Comparison of ENCODE assay signal across 11 cellular contexts in genomic region chr20:62370115-62370806, GRCh38. TPM values are rescaled to one million over a fixed set of nuclear protein-coding genes. Genes with fewer than 3 reads are reported as not detected.
DNase-seq lines count a peak whose midpoint lies in the region; TF ChIP-seq lines count a peak whose summit lies in the region.
"Had no signal": no experiment of that assay in that cellular context is flagged by ENCODE, and none has a peak within 500 bp of the region (broad histone marks: within the 10 kb centered on the region; RNA-seq: fewer than 3 reads in every experiment).

No MANE protein-coding gene starts in this region.

- peak overlapping the region; percentile 85 to 99 (median 97) for H3K27ac ChIP-seq in esophagus squamous epithelium

- no peak for TF ChIP-seq CTCF in esophagus squamous epithelium (IDR thresholded peaks at IDR 0.05)

- H3K4me3 ChIP-seq in esophagus squamous epithelium = no peak overlapping the region
- H3K4me3 ChIP-seq in skeletal muscle satellite cell (ENCODE audit: low read length) = no peak overlapping the region

- WGBS in esophagus squamous epithelium, 2 donors = 53% methylated on average over 7 of the region's 19 CpGs; no CpG with 5 or more reads in 1 of the 2 donors

- H3K4me1 ChIP-seq in esophagus squamous epithelium (peaks cover 58 to 88% (median 66%) of the 10 kb centered on the region in 3 donors), skeletal muscle satellite cell (ENCODE audit: control insufficient read depth, insufficient read depth, low read length) (peaks cover 56% of the 10 kb centered on the region)

- H3K9me3 ChIP-seq in esophagus squamous epithelium = no peaks in the 10 kb centered on the region
- H3K9me3 ChIP-seq in skeletal muscle satellite cell (replicated peaks; ENCODE audit: low read length) = no peaks in the 10 kb centered on the region

- intact Hi-C loops in esophagus squamous epithelium (cut with DNase I) = no loop called here

- DNase-seq in ELR (ENCODE audit: low read depth) (peak; percentile 86), NCI-H2107 treated with DMSO at 0.1 percent for 48 hours (lab: John Stamatoyannopoulos, UW; ENCODE audit: unreplicated experiment) (peak; percentile 33), esophagus squamous epithelium (lab: John Stamatoyannopoulos, UW) (no peak), germinal center (ENCODE audit: low spot score) (no peak), NCI-H82 (lab: John Stamatoyannopoulos, UW) (no peak), NCI-H1694 (lab: John Stamatoyannopoulos, UW) (no peak)
- no peak for DNase-seq in activated CD8-positive, alpha-beta memory T cell treated with anti-CD3 and anti-CD28 coated beads, Interleukin-2, amount 50 U/mL, for 4 hours
- DNase-seq: activated naive CD8-positive, alpha-beta T cell treated with anti-CD3 and anti-CD28 coated beads, Interleukin-2, amount 10 ng/mL, durations not matched to agents 7 days and 5 days; naive B cell; NCI-H1092 treated with DMSO at 0.1 percent for 48 hours had no signal

- H3K27me3 ChIP-seq in esophagus squamous epithelium = peaks cover 0 to 39% (median 0%) of the 10 kb centered on the region in 4 donors
- no peaks in the 10 kb centered on the region for H3K27me3 ChIP-seq in skeletal muscle satellite cell (ENCODE audit: control insufficient read depth, insufficient read depth, low read length)

- peak overlapping the region; percentile 77 for H3K4me2 ChIP-seq in skeletal muscle satellite cell (ENCODE audit: low read length)

- no peak overlapping the region for H3K9ac ChIP-seq in skeletal muscle satellite cell (ENCODE audit: low read depth, low read length)

- no peak for TF ChIP-seq POLR2A in esophagus squamous epithelium (IDR thresholded peaks at IDR 0.05)

- H3K36me3 ChIP-seq in esophagus squamous epithelium (no peaks in the 10 kb centered on the region), skeletal muscle satellite cell (ENCODE audit: insufficient read depth, low read length) (no peaks in the 10 kb centered on the region)

RNA-seq across cellular contexts. Expression of gene LAMA5, which starts 3.1 kb away (rescaled TPM):
- total RNA-seq in esophagus squamous epithelium = 100 to 1,000 TPM in 2 of 4 donors, 10 to 100 TPM in 2; 60.4 to 127 (median 98.9) TPM
- 24.3 and 43.7 TPM in 2 replicates for total RNA-seq in skeletal muscle satellite cell (2012; rRNA removed)

RNA-seq across cellular contexts. Expression of gene RPS21, which starts 16.6 kb away (rescaled TPM):
- 1,000 to 10,000 TPM in 3 of 4 donors, 100 to 1,000 TPM in 1; 819 to 3,701 (median 3,102) TPM for total RNA-seq in esophagus squamous epithelium
- 598 and 965 TPM in 2 replicates for total RNA-seq in skeletal muscle satellite cell (2012; rRNA removed)

RNA-seq across cellular contexts. Expression of gene CABLES2, which starts 36.8 kb away (rescaled TPM):
- total RNA-seq in esophagus squamous epithelium = 1 to 10 TPM; 2.0 to 3.8 (median 2.2) TPM
- 0.87 and 1.0 TPM in 2 replicates for total RNA-seq in skeletal muscle satellite cell (2012; rRNA removed)

RNA-seq across cellular contexts. Expression of gene RBBP8NL, which starts 57.1 kb away (rescaled TPM):
- 1 to 10 TPM; 1.1 to 6.2 (median 4.0) TPM for total RNA-seq in esophagus squamous epithelium
- total RNA-seq in skeletal muscle satellite cell (2012; rRNA removed) = not detected in 2 replicates
- total RNA-seq: activated naive CD8-positive, alpha-beta T cell treated with anti-CD3 and anti-CD28 coated beads, Interleukin-2, amount 10 ng/mL, durations not matched to agents 7 days and 5 days had no signal

Comparison
In these comparisons a context has a peak if more than half of its experiments do, and no peak if none do; other contexts are left out.
1. DNase-seq: peak in ELR (single experiment) and NCI-H2107 treated with DMSO at 0.1 percent for 48 hours (single experiment); none in esophagus squamous epithelium (single experiment), germinal center (single experiment), NCI-H82 (single experiment), NCI-H1694 (single experiment) and activated CD8-positive, alpha-beta memory T cell treated with anti-CD3 and anti-CD28 coated beads, Interleukin-2, amount 50 U/mL, for 4 hours (single experiment).